10 cellular contexts compared by ENCODE assay signal in the genomic region with DNA sequence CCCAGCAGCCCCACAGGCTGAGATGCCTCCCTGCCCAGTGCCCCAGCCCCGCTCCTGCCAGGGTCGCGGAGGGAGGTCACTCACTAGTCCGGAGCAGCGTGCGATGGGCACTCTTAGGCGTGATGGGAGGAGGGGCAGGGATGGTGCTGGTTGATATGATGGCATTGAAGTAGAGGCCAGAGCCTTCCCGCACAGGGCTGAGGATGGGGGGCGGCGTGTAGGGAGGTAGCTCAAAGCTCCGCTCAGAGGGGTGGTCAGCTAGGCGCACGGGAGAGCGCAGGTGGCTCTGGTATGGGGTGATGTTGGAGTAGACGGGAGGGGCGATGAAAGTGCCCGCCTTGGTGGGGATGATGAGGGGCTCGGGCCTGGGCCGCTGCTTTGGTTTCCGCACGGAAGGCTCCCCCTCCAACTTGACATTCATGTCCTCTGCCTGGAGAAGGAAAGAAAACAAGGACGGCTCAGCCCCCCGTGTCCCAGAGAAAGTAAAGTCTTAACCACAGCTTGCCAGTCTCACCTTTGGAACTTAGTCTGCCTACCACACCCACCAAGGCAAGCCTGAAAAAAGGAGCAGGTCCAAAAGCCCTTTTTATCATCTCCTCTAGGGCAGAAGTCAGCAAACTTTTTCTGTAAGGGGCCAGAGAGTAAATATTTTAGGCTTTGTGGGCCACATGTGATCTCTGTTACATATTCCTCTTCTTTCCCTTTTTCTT. TPM values are rescaled to one million over a fixed set of nuclear protein-coding genes. Genes with fewer than 3 reads are reported as not detected.
DNase-seq lines count a peak whose midpoint lies in the region; ATAC-seq, FAIRE-seq and TF ChIP-seq lines count a peak whose summit lies in the region.
"Had no signal": no experiment of that assay in that cellular context is flagged by ENCODE, and none has a peak within 500 bp of the region (broad histone marks: within the 10 kb centered on the region; RNA-seq: fewer than 3 reads in every experiment).

No MANE protein-coding gene starts in this region.

- no peak for TF ChIP-seq CTCF in hepatocyte (IDR thresholded peaks at IDR 0.05; ENCODE audit: poor library complexity)

- peak overlapping the region; percentile 14 for H3K4me2 ChIP-seq in hepatocyte

- H3K27me3 Mint-ChIP-seq in CD4-positive, alpha-beta memory T cell, result no peaks in the 10 kb centered on the region

- H3K4me1 ChIP-seq in CD4-positive, alpha-beta memory T cell (ENCODE audit: insufficient read depth, low read length), result peaks cover 34% of the 10 kb centered on the region
- peaks cover 12% of the 10 kb centered on the region for H3K4me1 ChIP-seq in hepatocyte (ENCODE audit: insufficient read depth)
- H3K4me1 ChIP-seq: pancreas had no signal

- CTCF ChIA-PET in CD4-positive, alpha-beta memory T cell (lab: Charles Lee; ENCODE audit: partially characterized antibody), result interaction anchor here (0.7 to 11.0 kb wide), 24 partner anchors 10 to 311 kb away, joined by 3 to 272 read pairs (median 10); a partner anchor contains a TSS

- H3K9me3 Mint-ChIP-seq in CD4-positive, alpha-beta memory T cell, result no peaks in the 10 kb centered on the region

- H3K27me3 ChIP-seq in CD4-positive, alpha-beta memory T cell (ENCODE audit: insufficient read depth, low read length), result no peaks in the 10 kb centered on the region
- H3K27me3 ChIP-seq in hepatocyte, result no peaks in the 10 kb centered on the region
- H3K27me3 ChIP-seq: dorsolateral prefrontal cortex, pancreas had no signal

- no peak for FAIRE-seq in RCC 7860 (lab: Jason Lieb, UNC)
- FAIRE-seq: pancreas had no signal

- no peak overlapping the region for H3K9ac ChIP-seq in SK-N-MC (ENCODE audit: insufficient read length)

- no peak overlapping the region for H3K27ac ChIP-seq in CD4-positive, alpha-beta memory T cell (ENCODE audit: low read depth, low read length)
- H3K27ac ChIP-seq in SK-N-MC (0 out of 2 replicates have a peak overlapping the region, but pooled peaks have one; percentile 19), hepatocyte (no peak overlapping the region)
- H3K27ac ChIP-seq: pancreas had no signal

- no peak overlapping the region for H2AFZ ChIP-seq in hepatocyte

- peaks cover 67% of the 10 kb centered on the region for H3K36me3 ChIP-seq in CD4-positive, alpha-beta memory T cell (ENCODE audit: insufficient read depth, low read length)
- H3K36me3 ChIP-seq in SK-N-MC (ENCODE audit: insufficient read depth, low read length), result peaks cover 50% of the 10 kb centered on the region
- H3K36me3 ChIP-seq in hepatocyte (replicated peaks; ENCODE audit: insufficient read depth, low read depth), result peaks cover 4% of the 10 kb centered on the region

- H3K9me2 ChIP-seq in hepatocyte (replicated peaks; ENCODE audit: insufficient read depth), result no peaks in the 10 kb centered on the region

- H3K4me3 Mint-ChIP-seq in CD4-positive, alpha-beta memory T cell, result no peak overlapping the region

- H3K79me2 ChIP-seq in hepatocyte, result peaks cover 43% of the 10 kb centered on the region

- peaks cover 25 to 64% of the 10 kb centered on the region in 2 donors for H3K36me3 Mint-ChIP-seq in CD4-positive, alpha-beta memory T cell

- no peaks in the 10 kb centered on the region for H3K9me3 ChIP-seq in CD4-positive, alpha-beta memory T cell (ENCODE audit: control insufficient read depth in 1 of 2, low read length in 2 of 2)
- H3K9me3 ChIP-seq in SK-N-MC (ENCODE audit: low read depth, low read length) (no peaks in the 10 kb centered on the region), hepatocyte (ENCODE audit: low read depth) (no peaks in the 10 kb centered on the region)
- H3K9me3 ChIP-seq: pancreas had no signal

- intact Hi-C loops in CD4-positive, alpha-beta memory T cell (cut with micrococcal nuclease), result loop anchor here (2.0 kb wide), 1 partner anchor 13 kb away; no protein-coding TSS in a partner anchor
- intact Hi-C loops in sciatic nerve (cut with DNase I), result loop anchor here (5.0 to 10.0 kb wide), 2 partner anchors 98 to 215 kb away; no protein-coding TSS in a partner anchor

- peak in 1 of 5 donors; percentile 36 for DNase-seq in CD4-positive, alpha-beta memory T cell
- DNase-seq in SK-N-MC (ENCODE audit: low read depth, low spot score) (no peak), hepatocyte (ENCODE audit: low spot score) (no peak), sciatic nerve (ENCODE audit: low spot score) (peak; percentile 57), RCC 7860 (ENCODE audit: low spot score) (no peak), Kasumi-1 (lab: John Stamatoyannopoulos, UW) (no peak), NCI-H146 (lab: John Stamatoyannopoulos, UW) (no peak)

- WGBS in hepatocyte (ENCODE audit: low lambda C conversion rate, missing lambda C conversion rate), result 90% methylated on average over 23 of the region's 23 CpGs

- POLR2A ChIA-PET in CD4-positive, alpha-beta memory T cell (lab: Charles Lee; ENCODE audit: partially characterized antibody), result interaction anchor here (0.9 to 7.8 kb wide), 11 partner anchors 13 to 96 kb away, joined by 3 to 62 read pairs (median 5); a partner anchor contains a TSS

- H3K4me3 ChIP-seq in CD4-positive, alpha-beta memory T cell (ENCODE audit: low read length in 2 of 2), result no peak overlapping the region
- H3K4me3 ChIP-seq in SK-N-MC (no peak overlapping the region), hepatocyte (no peak overlapping the region)
- H3K4me3 ChIP-seq: pancreas had no signal

- peaks cover 12 to 36% (median 19%) of the 10 kb centered on the region in 4 donors for H3K4me1 Mint-ChIP-seq in CD4-positive, alpha-beta memory T cell

- peak overlapping the region; percentile 19 to 94 (median 74) for H3K27ac Mint-ChIP-seq in CD4-positive, alpha-beta memory T cell

- ATAC-seq in sciatic nerve (no peak), HG03045 (IDR thresholded peaks at IDR 0.05; ENCODE audit: unreplicated experiment) (no peak)

- peaks cover 12% of the 10 kb centered on the region for H4K20me1 ChIP-seq in hepatocyte (ENCODE audit: insufficient read depth, poor library complexity, severe bottlenecking)

RNA-seq across cellular contexts. Expression of a gene that starts 15.5 kb away (rescaled TPM):
- 10 to 100 TPM; 53.3 to 59.3 TPM for total RNA-seq in CD4-positive, alpha-beta memory T cell
- polyA plus RNA-seq in CD4-positive, alpha-beta memory T cell, result 10 to 100 TPM; 47.8 to 56.3 TPM
- total RNA-seq in hepatocyte (23.0 and 27.3 TPM in 2 replicates), sciatic nerve (46.1 TPM)
- 41.2 and 45.7 TPM in 2 replicates for polyA plus RNA-seq in hepatocyte
